8 cellular contexts compared by ENCODE assay signal in genomic region chr3:3200632-3201212, GRCh38. TPM values are rescaled to one million over a fixed set of nuclear protein-coding genes. Genes with fewer than 3 reads are reported as not detected.
DNase-seq lines count a peak whose midpoint lies in the region; ATAC-seq and TF ChIP-seq lines count a peak whose summit lies in the region.

No MANE protein-coding gene starts in this region.

- no peaks in the 10 kb centered on the region for H4K20me1 ChIP-seq in smooth muscle cell (ENCODE audit: low read depth)

- ATAC-seq in GM18867 (IDR thresholded peaks at IDR 0.05; ENCODE audit: unreplicated experiment) (peak; percentile 69), HG03066 (IDR thresholded peaks at IDR 0.05; ENCODE audit: low read depth, unreplicated experiment) (peak; percentile 63)

- no peaks in the 10 kb centered on the region for H3F3A ChIP-seq in smooth muscle cell (ENCODE audit: low read depth)

- no peak overlapping the region for H3K4me2 ChIP-seq in smooth muscle cell

- H3K4me3 ChIP-seq in astrocyte of the cerebellum (ENCODE audit: low read depth, low read length) (no peak overlapping the region), iPS DF 6.9 (ENCODE audit: low read length) (no peak overlapping the region), smooth muscle cell (no peak overlapping the region)

- H3K9ac ChIP-seq in smooth muscle cell (ENCODE audit: low read depth) = no peak overlapping the region

- no peaks in the 10 kb centered on the region for H3K9me3 ChIP-seq in iPS DF 6.9 (ENCODE audit: control insufficient read depth, insufficient read depth, low read length)
- no peaks in the 10 kb centered on the region for H3K9me3 ChIP-seq in smooth muscle cell (replicated peaks; ENCODE audit: low read depth)

- H2AFZ ChIP-seq in smooth muscle cell (ENCODE audit: low read depth) = no peak overlapping the region

- no CpG with 5 or more reads among the region's 7 CpGs for WGBS in iPS DF 6.9 (ENCODE audit: insufficient coverage, insufficient read length)
- WGBS in smooth muscle cell (ENCODE audit: low lambda C conversion rate) = 27% methylated on average over 7 of the region's 7 CpGs

- H3K27ac ChIP-seq in iPS DF 6.9 (ENCODE audit: low read length) (no peak overlapping the region), smooth muscle cell (ENCODE audit: low read depth) (no peak overlapping the region)

- TF ChIP-seq CTCF in astrocyte of the cerebellum (IDR thresholded peaks at IDR 0.05; ENCODE audit: low read depth, low read length, missing control alignments) = peak; percentile 85
- peak; percentile 93 for TF ChIP-seq CTCF in smooth muscle cell (IDR thresholded peaks at IDR 0.05; ENCODE audit: borderline replicate concordance, insufficient read depth, poor library complexity, severe bottlenecking)

- DNase-seq in Caki2 (ENCODE audit: low read depth) (peak; percentile 26), NCI-H226 (peak; percentile 40), astrocyte of the cerebellum (ENCODE audit: low read depth) (peak; percentile 75), iPS DF 6.9 (ENCODE audit: low read depth, low spot score) (peak; percentile 13), smooth muscle cell (lab: John Stamatoyannopoulos, UW; ENCODE audit: unreplicated experiment) (no peak), DMS153 (lab: John Stamatoyannopoulos, UW) (no peak)

- in situ Hi-C loops in Caki2 (cut with HindIII; ENCODE audit: low pct_unique_long_range_greater_than_20kb, low sequenced_read_pairs) = no loop called here
- in situ Hi-C loops in astrocyte of the cerebellum (cut with HindIII; ENCODE audit: low sequenced_read_pairs) = loop anchor here (5.0 kb wide), 1 partner anchor 1072 kb away; no protein-coding TSS in a partner anchor

- H3K4me1 ChIP-seq in iPS DF 6.9 (ENCODE audit: control insufficient read depth, insufficient read depth, low read length) (no peaks in the 10 kb centered on the region; the same call in 1 of the 2 replicates), smooth muscle cell (ENCODE audit: low read depth) (no peaks in the 10 kb centered on the region)

- H3K36me3 ChIP-seq in iPS DF 6.9 (ENCODE audit: control insufficient read depth, insufficient read depth, low read length) = no peaks in the 10 kb centered on the region
- H3K36me3 ChIP-seq in smooth muscle cell (ENCODE audit: low read depth) = no peaks in the 10 kb centered on the region

- H3K27me3 ChIP-seq in iPS DF 6.9 (ENCODE audit: control insufficient read depth, insufficient read depth, low read length) (no peaks in the 10 kb centered on the region), smooth muscle cell (ENCODE audit: low read depth) (no peaks in the 10 kb centered on the region)

- no peaks in the 10 kb centered on the region for H3K79me2 ChIP-seq in smooth muscle cell (ENCODE audit: low read depth)

RNA-seq across cellular contexts. Expression of gene CRBN, which starts 21.2 kb away (rescaled TPM):
- total RNA-seq in Caki2 (2014; rRNA removed; shearing (Covaris generic); ENCODE audit: low replicate concordance) = 25.3 and 36.1 TPM in 2 replicates
- total RNA-seq in smooth muscle cell = 47.2 and 77.5 TPM in 2 replicates
- polyA plus RNA-seq in smooth muscle cell = 26.8 and 31.5 TPM in 2 replicates

Comparison
In these comparisons a context has a peak if more than half of its experiments do, and no peak if none do; other contexts are left out.
1. DNase-seq: peak in Caki2 (single experiment), NCI-H226 (single experiment), astrocyte of the cerebellum (single experiment) and iPS DF 6.9 (single experiment); none in smooth muscle cell (single experiment) and DMS153 (single experiment).